ENCODE assay signal across 1 cellular context in the genomic region with DNA sequence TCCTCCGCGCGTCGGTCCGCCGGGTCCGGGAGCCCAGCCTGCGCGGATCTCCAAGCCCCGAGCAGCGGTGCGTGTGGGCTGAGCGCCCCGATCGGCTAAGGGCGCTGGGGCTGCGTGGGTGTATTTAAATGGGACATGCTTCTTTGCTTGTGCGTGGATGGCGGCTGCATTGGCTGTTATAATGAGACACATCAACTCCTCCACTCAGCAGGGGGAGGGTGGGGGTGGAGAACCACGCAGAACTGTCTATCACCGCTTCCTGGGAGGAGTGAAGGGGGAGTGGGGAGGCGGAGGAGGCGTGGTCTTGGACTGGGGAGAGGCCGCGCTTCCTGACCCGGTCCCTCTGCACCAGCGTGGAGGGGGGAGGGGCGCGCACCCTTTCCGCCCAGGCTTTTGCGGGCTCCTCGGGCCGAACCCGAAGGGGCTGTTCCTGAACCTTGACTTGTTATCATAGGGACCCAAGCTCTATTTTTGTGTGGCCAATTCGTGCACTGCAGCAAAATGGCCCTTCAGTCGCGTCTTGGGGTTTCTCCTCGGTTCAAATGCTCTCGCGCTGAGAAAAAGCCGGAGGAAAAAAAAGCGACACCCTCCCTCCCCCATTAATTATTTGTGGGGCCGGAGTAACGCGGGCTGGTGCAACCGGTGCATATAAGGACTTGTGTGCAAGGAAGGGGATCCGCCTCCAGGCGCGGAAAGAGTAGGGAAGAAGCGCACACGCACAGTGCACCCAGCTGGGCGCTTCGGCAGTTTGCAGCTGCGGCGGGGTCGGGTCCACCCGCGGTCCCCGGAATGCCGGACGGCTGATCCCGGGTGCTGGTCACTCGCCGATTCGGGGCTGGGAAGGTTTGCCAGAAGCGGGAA.
TF ChIP-seq lines count a peak whose summit lies in the region.

A gene (minus strand): TSS at position 180 of the 861 bp plus-strand sequence. CDS start 342 bp downstream, outside the sequence.

TF ChIP-seq in K562, 482 proteins besides CTCF, POLR2A, EP300 and RAD21 (continued from another document and continues in another):
- TF ChIP-seq ZNF12 (CRISPR knock-in tag; IDR thresholded peaks at IDR 0.05) (no peak; the same call in 1 of the 2 replicates), MAZ (CRISPR knock-in tag; conservative IDR thresholded peaks at IDR 0.05 in 1 of 2, IDR thresholded peaks at IDR 0.05 in 1 of 2) (peak; percentile 76 to 85; a peak in 3 of 4 replicates), CHD4 (IDR thresholded peaks at IDR 0.05; ENCODE audit: insufficient read depth, insufficient replicate concordance, low read depth, low read length, poor library complexity, severe bottlenecking) (no peak), ZNF134 (CRISPR knock-in tag; conservative IDR thresholded peaks at IDR 0.05) (0 out of 2 replicates have a peak, but pooled peaks have one; percentile 9), ETV1 (tag; conservative IDR thresholded peaks at IDR 0.05; ENCODE audit: low read depth) (peak; percentile 83), HNRNPK (IDR thresholded peaks at IDR 0.05; ENCODE audit: low read depth, low read length, poor library complexity, severe bottlenecking) (no peak), FUS (optimal IDR thresholded peaks at IDR 0.05; ENCODE audit: low read depth, low read length) (no peak), RBM25 (IDR thresholded peaks at IDR 0.05; ENCODE audit: low read depth, low read length, severe bottlenecking) (no peak), MYC (IDR thresholded peaks at IDR 0.05; ENCODE audit: low read depth, low read length) (peak; percentile 82), MYC (CRISPR knock-in tag; IDR thresholded peaks at IDR 0.05; ENCODE audit: borderline replicate concordance, low read depth) (peak; percentile 87; the same call in 1 of the 2 replicates), ZNF133 (CRISPR knock-in tag; IDR thresholded peaks at IDR 0.05) (no peak), SIRT6 (IDR thresholded peaks at IDR 0.05; ENCODE audit: low read depth, low read length) (no peak), KHSRP (IDR thresholded peaks at IDR 0.05) (no peak), ZFP1 (CRISPR knock-in tag; IDR thresholded peaks at IDR 0.05) (0 out of 2 replicates have a peak, but pooled peaks have one; percentile 27), NBN (IDR thresholded peaks at IDR 0.05; ENCODE audit: low read depth) (peak; percentile 64; the same call in 1 of the 2 replicates), ZNF436 (CRISPR knock-in tag; IDR thresholded peaks at IDR 0.05) (no peak), ZNF217 (CRISPR knock-in tag; IDR thresholded peaks at IDR 0.05) (no peak), COPS2 (conservative IDR thresholded peaks at IDR 0.05) (no peak), HDAC1 (IDR thresholded peaks at IDR 0.05) (peak in 1 of 2 experiments; percentile 84; a peak in 2 of 4 replicates), ZBTB8A (IDR thresholded peaks at IDR 0.05; ENCODE audit: partially characterized antibody) (no peak), ZNF778 (CRISPR knock-in tag; IDR thresholded peaks at IDR 0.05) (no peak), POLR2AphosphoS2 (IDR thresholded peaks at IDR 0.05; ENCODE audit: low read length) (no peak), YY1 (IDR thresholded peaks at IDR 0.05; ENCODE audit: borderline replicate concordance in 1 of 3, control insufficient read depth in 1 of 3, extremely low read depth in 1 of 3, insufficient read depth in 3 of 3, insufficient read length in 1 of 3, insufficient replicate concordance in 2 of 3, low read depth in 1 of 3, low read length in 2 of 3) (peak; percentile 17 to 48 (median 27)), TARDBP (IDR thresholded peaks at IDR 0.05) (peak; percentile 71; the same call in 1 of the 2 replicates), RFX5 (IDR thresholded peaks at IDR 0.05; ENCODE audit: low read depth, low read length) (no peak), NFATC3 (IDR thresholded peaks at IDR 0.05) (no peak), ZC3H11A (IDR thresholded peaks at IDR 0.05; ENCODE audit: low read depth, low read length) (no peak), DDX20 (tag; IDR thresholded peaks at IDR 0.05; ENCODE audit: low read depth) (no peak), SP1 (CRISPR knock-in tag; IDR thresholded peaks at IDR 0.05) (peak; percentile 65), ESRRA (IDR thresholded peaks at IDR 0.05; ENCODE audit: borderline replicate concordance, low read depth) (0 out of 2 replicates have a peak, but pooled peaks have one; percentile 38), HEY1 (CRISPR knock-in tag; IDR thresholded peaks at IDR 0.05; ENCODE audit: borderline replicate concordance) (no peak), TAF9B (IDR thresholded peaks at IDR 0.05; ENCODE audit: partially characterized antibody) (peak; percentile 54), SRSF7 (optimal IDR thresholded peaks at IDR 0.05; ENCODE audit: low read depth, low read length) (no peak), GABPA (tag; conservative IDR thresholded peaks at IDR 0.05; ENCODE audit: low read depth) (peak; percentile 76), ZNF175 (CRISPR knock-in tag; IDR thresholded peaks at IDR 0.05; ENCODE audit: low read depth) (peak; percentile 85), ZNF174 (CRISPR knock-in tag; IDR thresholded peaks at IDR 0.05) (no peak), ZNF212 (CRISPR knock-in tag; IDR thresholded peaks at IDR 0.05) (no peak)
- TF ChIP-seq, protein P1, sequence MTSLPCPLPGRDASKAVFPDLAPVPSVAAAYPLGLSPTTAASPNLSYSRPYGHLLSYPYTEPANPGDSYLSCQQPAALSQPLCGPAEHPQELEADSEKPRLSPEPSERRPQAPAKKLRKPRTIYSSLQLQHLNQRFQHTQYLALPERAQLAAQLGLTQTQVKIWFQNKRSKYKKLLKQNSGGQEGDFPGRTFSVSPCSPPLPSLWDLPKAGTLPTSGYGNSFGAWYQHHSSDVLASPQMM (CRISPR knock-in tag; IDR thresholded peaks at IDR 0.05), result no peak
- TF ChIP-seq, protein P2, sequence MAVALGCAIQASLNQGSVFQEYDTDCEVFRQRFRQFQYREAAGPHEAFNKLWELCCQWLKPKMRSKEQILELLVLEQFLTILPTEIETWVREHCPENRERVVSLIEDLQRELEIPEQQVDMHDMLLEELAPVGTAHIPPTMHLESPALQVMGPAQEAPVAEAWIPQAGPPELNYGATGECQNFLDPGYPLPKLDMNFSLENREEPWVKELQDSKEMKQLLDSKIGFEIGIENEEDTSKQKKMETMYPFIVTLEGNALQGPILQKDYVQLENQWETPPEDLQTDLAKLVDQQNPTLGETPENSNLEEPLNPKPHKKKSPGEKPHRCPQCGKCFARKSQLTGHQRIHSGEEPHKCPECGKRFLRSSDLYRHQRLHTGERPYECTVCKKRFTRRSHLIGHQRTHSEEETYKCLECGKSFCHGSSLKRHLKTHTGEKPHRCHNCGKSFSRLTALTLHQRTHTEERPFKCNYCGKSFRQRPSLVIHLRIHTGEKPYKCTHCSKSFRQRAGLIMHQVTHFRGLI (CRISPR knock-in tag; IDR thresholded peaks at IDR 0.05), result peak; percentile 36; the same call in 1 of the 2 replicates
- TF ChIP-seq, protein P3, sequence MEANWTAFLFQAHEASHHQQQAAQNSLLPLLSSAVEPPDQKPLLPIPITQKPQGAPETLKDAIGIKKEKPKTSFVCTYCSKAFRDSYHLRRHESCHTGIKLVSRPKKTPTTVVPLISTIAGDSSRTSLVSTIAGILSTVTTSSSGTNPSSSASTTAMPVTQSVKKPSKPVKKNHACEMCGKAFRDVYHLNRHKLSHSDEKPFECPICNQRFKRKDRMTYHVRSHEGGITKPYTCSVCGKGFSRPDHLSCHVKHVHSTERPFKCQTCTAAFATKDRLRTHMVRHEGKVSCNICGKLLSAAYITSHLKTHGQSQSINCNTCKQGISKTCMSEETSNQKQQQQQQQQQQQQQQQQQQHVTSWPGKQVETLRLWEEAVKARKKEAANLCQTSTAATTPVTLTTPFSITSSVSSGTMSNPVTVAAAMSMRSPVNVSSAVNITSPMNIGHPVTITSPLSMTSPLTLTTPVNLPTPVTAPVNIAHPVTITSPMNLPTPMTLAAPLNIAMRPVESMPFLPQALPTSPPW (CRISPR knock-in tag; IDR thresholded peaks at IDR 0.05), result peak; percentile 96
- TF ChIP-seq, protein P4, sequence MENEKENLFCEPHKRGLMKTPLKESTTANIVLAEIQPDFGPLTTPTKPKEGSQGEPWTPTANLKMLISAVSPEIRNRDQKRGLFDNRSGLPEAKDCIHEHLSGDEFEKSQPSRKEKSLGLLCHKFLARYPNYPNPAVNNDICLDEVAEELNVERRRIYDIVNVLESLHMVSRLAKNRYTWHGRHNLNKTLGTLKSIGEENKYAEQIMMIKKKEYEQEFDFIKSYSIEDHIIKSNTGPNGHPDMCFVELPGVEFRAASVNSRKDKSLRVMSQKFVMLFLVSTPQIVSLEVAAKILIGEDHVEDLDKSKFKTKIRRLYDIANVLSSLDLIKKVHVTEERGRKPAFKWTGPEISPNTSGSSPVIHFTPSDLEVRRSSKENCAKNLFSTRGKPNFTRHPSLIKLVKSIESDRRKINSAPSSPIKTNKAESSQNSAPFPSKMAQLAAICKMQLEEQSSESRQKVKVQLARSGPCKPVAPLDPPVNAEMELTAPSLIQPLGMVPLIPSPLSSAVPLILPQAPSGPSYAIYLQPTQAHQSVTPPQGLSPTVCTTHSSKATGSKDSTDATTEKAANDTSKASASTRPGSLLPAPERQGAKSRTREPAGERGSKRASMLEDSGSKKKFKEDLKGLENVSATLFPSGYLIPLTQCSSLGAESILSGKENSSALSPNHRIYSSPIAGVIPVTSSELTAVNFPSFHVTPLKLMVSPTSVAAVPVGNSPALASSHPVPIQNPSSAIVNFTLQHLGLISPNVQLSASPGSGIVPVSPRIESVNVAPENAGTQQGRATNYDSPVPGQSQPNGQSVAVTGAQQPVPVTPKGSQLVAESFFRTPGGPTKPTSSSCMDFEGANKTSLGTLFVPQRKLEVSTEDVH (IDR thresholded peaks at IDR 0.05; ENCODE audit: low read depth, partially characterized antibody), result peak; percentile 38
- TF ChIP-seq, protein P5, sequence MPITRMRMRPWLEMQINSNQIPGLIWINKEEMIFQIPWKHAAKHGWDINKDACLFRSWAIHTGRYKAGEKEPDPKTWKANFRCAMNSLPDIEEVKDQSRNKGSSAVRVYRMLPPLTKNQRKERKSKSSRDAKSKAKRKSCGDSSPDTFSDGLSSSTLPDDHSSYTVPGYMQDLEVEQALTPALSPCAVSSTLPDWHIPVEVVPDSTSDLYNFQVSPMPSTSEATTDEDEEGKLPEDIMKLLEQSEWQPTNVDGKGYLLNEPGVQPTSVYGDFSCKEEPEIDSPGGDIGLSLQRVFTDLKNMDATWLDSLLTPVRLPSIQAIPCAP (CRISPR knock-in tag; IDR thresholded peaks at IDR 0.05; ENCODE audit: borderline replicate concordance), result no peak
- TF ChIP-seq, protein P6, sequence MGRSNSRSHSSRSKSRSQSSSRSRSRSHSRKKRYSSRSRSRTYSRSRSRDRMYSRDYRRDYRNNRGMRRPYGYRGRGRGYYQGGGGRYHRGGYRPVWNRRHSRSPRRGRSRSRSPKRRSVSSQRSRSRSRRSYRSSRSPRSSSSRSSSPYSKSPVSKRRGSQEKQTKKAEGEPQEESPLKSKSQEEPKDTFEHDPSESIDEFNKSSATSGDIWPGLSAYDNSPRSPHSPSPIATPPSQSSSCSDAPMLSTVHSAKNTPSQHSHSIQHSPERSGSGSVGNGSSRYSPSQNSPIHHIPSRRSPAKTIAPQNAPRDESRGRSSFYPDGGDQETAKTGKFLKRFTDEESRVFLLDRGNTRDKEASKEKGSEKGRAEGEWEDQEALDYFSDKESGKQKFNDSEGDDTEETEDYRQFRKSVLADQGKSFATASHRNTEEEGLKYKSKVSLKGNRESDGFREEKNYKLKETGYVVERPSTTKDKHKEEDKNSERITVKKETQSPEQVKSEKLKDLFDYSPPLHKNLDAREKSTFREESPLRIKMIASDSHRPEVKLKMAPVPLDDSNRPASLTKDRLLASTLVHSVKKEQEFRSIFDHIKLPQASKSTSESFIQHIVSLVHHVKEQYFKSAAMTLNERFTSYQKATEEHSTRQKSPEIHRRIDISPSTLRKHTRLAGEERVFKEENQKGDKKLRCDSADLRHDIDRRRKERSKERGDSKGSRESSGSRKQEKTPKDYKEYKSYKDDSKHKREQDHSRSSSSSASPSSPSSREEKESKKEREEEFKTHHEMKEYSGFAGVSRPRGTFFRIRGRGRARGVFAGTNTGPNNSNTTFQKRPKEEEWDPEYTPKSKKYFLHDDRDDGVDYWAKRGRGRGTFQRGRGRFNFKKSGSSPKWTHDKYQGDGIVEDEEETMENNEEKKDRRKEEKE (IDR thresholded peaks at IDR 0.05; ENCODE audit: borderline replicate concordance in 1 of 2, control insufficient read depth in 1 of 2, low read depth in 2 of 2, low read length in 1 of 2), result peak in 1 of 2 experiments; percentile 48; a peak in 1 of 4 replicates
- TF ChIP-seq, protein P7, sequence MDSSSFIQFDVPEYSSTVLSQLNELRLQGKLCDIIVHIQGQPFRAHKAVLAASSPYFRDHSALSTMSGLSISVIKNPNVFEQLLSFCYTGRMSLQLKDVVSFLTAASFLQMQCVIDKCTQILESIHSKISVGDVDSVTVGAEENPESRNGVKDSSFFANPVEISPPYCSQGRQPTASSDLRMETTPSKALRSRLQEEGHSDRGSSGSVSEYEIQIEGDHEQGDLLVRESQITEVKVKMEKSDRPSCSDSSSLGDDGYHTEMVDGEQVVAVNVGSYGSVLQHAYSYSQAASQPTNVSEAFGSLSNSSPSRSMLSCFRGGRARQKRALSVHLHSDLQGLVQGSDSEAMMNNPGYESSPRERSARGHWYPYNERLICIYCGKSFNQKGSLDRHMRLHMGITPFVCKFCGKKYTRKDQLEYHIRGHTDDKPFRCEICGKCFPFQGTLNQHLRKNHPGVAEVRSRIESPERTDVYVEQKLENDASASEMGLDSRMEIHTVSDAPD (CRISPR knock-in tag; IDR thresholded peaks at IDR 0.05), result no peak
- TF ChIP-seq, protein P8, sequence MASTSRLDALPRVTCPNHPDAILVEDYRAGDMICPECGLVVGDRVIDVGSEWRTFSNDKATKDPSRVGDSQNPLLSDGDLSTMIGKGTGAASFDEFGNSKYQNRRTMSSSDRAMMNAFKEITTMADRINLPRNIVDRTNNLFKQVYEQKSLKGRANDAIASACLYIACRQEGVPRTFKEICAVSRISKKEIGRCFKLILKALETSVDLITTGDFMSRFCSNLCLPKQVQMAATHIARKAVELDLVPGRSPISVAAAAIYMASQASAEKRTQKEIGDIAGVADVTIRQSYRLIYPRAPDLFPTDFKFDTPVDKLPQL (IDR thresholded peaks at IDR 0.05; ENCODE audit: extremely low read depth, insufficient read length), result no peak
- TF ChIP-seq, protein P9, sequence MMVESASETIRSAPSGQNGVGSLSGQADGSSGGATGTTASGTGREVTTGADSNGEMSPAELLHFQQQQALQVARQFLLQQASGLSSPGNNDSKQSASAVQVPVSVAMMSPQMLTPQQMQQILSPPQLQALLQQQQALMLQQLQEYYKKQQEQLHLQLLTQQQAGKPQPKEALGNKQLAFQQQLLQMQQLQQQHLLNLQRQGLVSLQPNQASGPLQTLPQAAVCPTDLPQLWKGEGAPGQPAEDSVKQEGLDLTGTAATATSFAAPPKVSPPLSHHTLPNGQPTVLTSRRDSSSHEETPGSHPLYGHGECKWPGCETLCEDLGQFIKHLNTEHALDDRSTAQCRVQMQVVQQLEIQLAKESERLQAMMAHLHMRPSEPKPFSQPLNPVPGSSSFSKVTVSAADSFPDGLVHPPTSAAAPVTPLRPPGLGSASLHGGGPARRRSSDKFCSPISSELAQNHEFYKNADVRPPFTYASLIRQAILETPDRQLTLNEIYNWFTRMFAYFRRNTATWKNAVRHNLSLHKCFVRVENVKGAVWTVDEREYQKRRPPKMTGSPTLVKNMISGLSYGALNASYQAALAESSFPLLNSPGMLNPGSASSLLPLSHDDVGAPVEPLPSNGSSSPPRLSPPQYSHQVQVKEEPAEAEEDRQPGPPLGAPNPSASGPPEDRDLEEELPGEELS (CRISPR knock-in tag; IDR thresholded peaks at IDR 0.05; ENCODE audit: borderline replicate concordance), result no peak
